In genomic region chr16:8963825-8964441, GRCh38 we compare ENCODE assay signal across 8 cellular contexts. TPM values are rescaled to one million over a fixed set of nuclear protein-coding genes. Genes with fewer than 3 reads are reported as not detected.
A peak's percentile ranks its signal among the peaks of the same experiment; 100 is the strongest.
DNase-seq lines count a peak whose midpoint lies in the region; ATAC-seq, FAIRE-seq and TF ChIP-seq lines count a peak whose summit lies in the region.

USP7 (minus strand) TSS chr16:8963906; CDS start chr16:8963285, 621 bp downstream.

- FAIRE-seq in keratinocyte (lab: Jason Lieb, UNC), result no peak

- H3K27me3 ChIP-seq in keratinocyte (ENCODE audit: control insufficient read depth, extremely low read depth, insufficient read depth, low read length), result no peaks in the 10 kb centered on the region

- peaks cover 0 to 3% of the 10 kb centered on the region in 2 experiments for H3K36me3 ChIP-seq in keratinocyte (ENCODE audit: control insufficient read depth in 2 of 2, extremely low read depth in 1 of 2, insufficient read depth in 2 of 2, low read length in 2 of 2)

- peaks cover 42% of the 10 kb centered on the region for H3K79me2 ChIP-seq in keratinocyte (ENCODE audit: control insufficient read depth, insufficient read depth, low read length)

- H3K4me2 ChIP-seq in keratinocyte (ENCODE audit: control insufficient read depth, extremely low read depth, insufficient read depth, low read depth, low read length), result peak within 1 kb of the TSS; percentile 100

- peak in 1 of 3 experiments; percentile 5 for TF ChIP-seq CTCF in keratinocyte (optimal IDR thresholded peaks at IDR 0.05 in 1 of 3, IDR thresholded peaks at IDR 0.05 in 1 of 3, conservative IDR thresholded peaks at IDR 0.05 in 1 of 3; ENCODE audit: extremely low read depth in 1 of 3, insufficient read depth in 2 of 3, low read length in 3 of 3)

- peak; percentile 95 for DNase-seq in AG08395 (ENCODE audit: low spot score)
- peak; percentile 32 for DNase-seq in NCI-H2196 treated with DMSO at 0.1 percent for 48 hours (lab: John Stamatoyannopoulos, UW; ENCODE audit: unreplicated experiment)
- peak; percentile 80 to 90 (median 84) for DNase-seq in activated CD4-positive, CD25-positive, alpha-beta regulatory T cell (lab: John Stamatoyannopoulos, UW)
- peak; percentile 91 for DNase-seq in central memory CD4-positive, alpha-beta T cell
- DNase-seq in keratinocyte (ENCODE audit: low read depth, low spot score), result no peak
- peak; percentile 81 to 89 for DNase-seq in stimulated activated CD4-positive, alpha-beta T cell treated with anti-CD3 and anti-CD28 coated beads, Interleukin-15, amount 100 ng/mL, for 1 hour (ENCODE audit: low read depth in 1 of 2, low spot score in 1 of 2)

- H3K9me3 ChIP-seq in keratinocyte (ENCODE audit: control insufficient read depth, low read depth, low read length), result no peaks in the 10 kb centered on the region

- peak within 1 kb of the TSS; percentile 66 to 96 (median 94) for H3K4me3 ChIP-seq in keratinocyte (ENCODE audit: control insufficient read depth in 2 of 3, extremely low read depth in 1 of 3, insufficient read depth in 2 of 3, low read depth in 1 of 3, low read length in 3 of 3)

- peaks cover 8% of the 10 kb centered on the region for H3K9me1 ChIP-seq in keratinocyte (ENCODE audit: control insufficient read depth, extremely low read depth, insufficient read depth, low read length)

- peak within 1 kb of the TSS; percentile 36 for H2AFZ ChIP-seq in keratinocyte (ENCODE audit: control insufficient read depth, low read length)

- peak within 1 kb of the TSS; percentile 83 for H3K9ac ChIP-seq in keratinocyte (ENCODE audit: control insufficient read depth, extremely low read depth, insufficient read depth, low read length)

- H3K27ac ChIP-seq in keratinocyte (ENCODE audit: control insufficient read depth, insufficient read depth, low read length), result peak within 1 kb of the TSS; percentile 71

- H4K20me1 ChIP-seq in keratinocyte (ENCODE audit: control insufficient read depth, extremely low read depth, insufficient read depth, low read length), result peaks cover 28% of the 10 kb centered on the region

- ATAC-seq in GM18909 (IDR thresholded peaks at IDR 0.05; ENCODE audit: poor library complexity, unreplicated experiment), result peak; percentile 82
- ATAC-seq in HG03159 (IDR thresholded peaks at IDR 0.05; ENCODE audit: unreplicated experiment), result peak; percentile 78

- dilution Hi-C loops in keratinocyte (cut with MboI; ENCODE audit: extremely low pct_ligation_motif_present, low sequenced_read_pairs), result no loop called here

- peaks cover 28% of the 10 kb centered on the region for H3K4me1 ChIP-seq in keratinocyte (ENCODE audit: control insufficient read depth, extremely low read depth, insufficient read depth, low read length)

RNA-seq across cellular contexts. Expression of gene USP7, which starts in this region (rescaled TPM):
- polyA plus RNA-seq in keratinocyte, result 25.4 to 63.4 TPM (median 36.5 TPM) in 3 replicates
- 80.1 TPM for polyA plus RNA-seq in keratinocyte (2011; ENCODE audit: low read depth)
- 15.9 and 22.6 TPM in 2 replicates for polyA plus RNA-seq in keratinocyte (2011; cell fraction: cytosol; rRNA removed)
- polyA plus RNA-seq in keratinocyte (2011; cell fraction: nucleus; rRNA removed), result 50.5 and 57.7 TPM in 2 replicates
- polyA plus RNA-seq in keratinocyte (2012; ENCODE audit: low replicate concordance), result 46.9 and 73.6 TPM in 2 replicates
- polyA minus RNA-seq in keratinocyte, result 83.1 to 405 TPM (median 130 TPM) in 3 replicates
- polyA minus RNA-seq in keratinocyte (2011; cell fraction: cytosol; rRNA and poly(A)+ RNA removed), result 13.6 TPM
- polyA minus RNA-seq in keratinocyte (2011; cell fraction: nucleus; rRNA and poly(A)+ RNA removed), result 48.7 and 98.8 TPM in 2 replicates
